ENCODE assay signal across 15 cellular contexts in genomic region chr6:36514554-36515456, GRCh38. TPM values are rescaled to one million over a fixed set of nuclear protein-coding genes. Genes with fewer than 3 reads are reported as not detected.
DNase-seq lines count a peak whose midpoint lies in the region; ATAC-seq, FAIRE-seq and TF ChIP-seq lines count a peak whose summit lies in the region.
"Had no signal": no experiment of that assay in that cellular context is flagged by ENCODE, and none has a peak within 500 bp of the region (broad histone marks: within the 10 kb centered on the region; RNA-seq: fewer than 3 reads in every experiment).

No MANE protein-coding gene starts in this region.

- no peaks in the 10 kb centered on the region for H3K27me3 Mint-ChIP-seq in T-helper 1 cell treated with Interleukin-12 subunit alpha and Interleukin-12 subunit beta and Interleukin-4 antibody, amounts not matched to agents 30 μg/mL and 1 μg/mL, for 36 hours (ENCODE audit: low read depth)
- H3K27me3 Mint-ChIP-seq in naive thymus-derived CD4-positive, alpha-beta T cell, result no peaks in the 10 kb centered on the region

- no peak for FAIRE-seq in bronchial epithelial cell (lab: Jason Lieb, UNC)

- POLR2A ChIA-PET in naive thymus-derived CD4-positive, alpha-beta T cell (lab: Charles Lee), result interaction anchor here (0.8 to 1.2 kb wide), 2 partner anchors 25 kb away, joined by 3 to 4 read pairs; no protein-coding TSS in a partner anchor

- peaks cover 7% of the 10 kb centered on the region for H3K36me3 ChIP-seq in bronchial epithelial cell (ENCODE audit: control insufficient read depth, insufficient read depth, low read length)
- H3K36me3 ChIP-seq in naive thymus-derived CD4-positive, alpha-beta T cell (ENCODE audit: control insufficient read depth in 2 of 3, insufficient read depth in 3 of 3, low read length in 3 of 3), result peaks cover 14 to 65% (median 15%) of the 10 kb centered on the region in 3 experiments

- peaks cover 8 to 21% of the 10 kb centered on the region in 2 donors for H3K4me1 ChIP-seq in naive thymus-derived CD4-positive, alpha-beta T cell (ENCODE audit: control insufficient read depth in 2 of 2, insufficient read depth in 2 of 2, low read length in 2 of 2)
- H3K4me1 ChIP-seq: lower lobe of right lung had no signal

- no peak overlapping the region for H3K27ac ChIP-seq in naive thymus-derived CD4-positive, alpha-beta T cell (ENCODE audit: low read depth, low read length)
- H3K27ac ChIP-seq: lower lobe of right lung had no signal

- no peaks in the 10 kb centered on the region for H3K9me3 Mint-ChIP-seq in T-helper 1 cell treated with Interleukin-12 subunit alpha and Interleukin-12 subunit beta and Interleukin-4 antibody, amounts not matched to agents 30 μg/mL and 1 μg/mL, for 36 hours
- H3K9me3 Mint-ChIP-seq in naive thymus-derived CD4-positive, alpha-beta T cell, result no peaks in the 10 kb centered on the region

- H3K36me3 Mint-ChIP-seq in T-helper 1 cell treated with Interleukin-12 subunit alpha and Interleukin-12 subunit beta and Interleukin-4 antibody, amounts not matched to agents 30 μg/mL and 1 μg/mL, for 36 hours (ENCODE audit: low read depth), result peaks cover 44% of the 10 kb centered on the region
- peaks cover 3 to 61% (median 36%) of the 10 kb centered on the region in 5 donors for H3K36me3 Mint-ChIP-seq in naive thymus-derived CD4-positive, alpha-beta T cell

- TF ChIP-seq CTCF in bronchial epithelial cell (IDR thresholded peaks at IDR 0.05; ENCODE audit: insufficient read depth, low read length, severe bottlenecking), result no peak

- no peaks in the 10 kb centered on the region for H3K9me3 ChIP-seq in naive thymus-derived CD4-positive, alpha-beta T cell (ENCODE audit: control insufficient read depth in 2 of 3, low read length in 3 of 3)
- H3K9me3 ChIP-seq: lower lobe of right lung had no signal

- DNase-seq in T-helper 1 cell, result no peak
- peak; percentile 69 for DNase-seq in bronchial epithelial cell (ENCODE audit: low read depth)
- no peak for DNase-seq in naive thymus-derived CD4-positive, alpha-beta T cell
- no peak for DNase-seq in HCEC 1CT
- no peak for DNase-seq in NCI-H1092 treated with DMSO at 0.1 percent for 48 hours (lab: John Stamatoyannopoulos, UW)
- DNase-seq: Caco-2; lower lobe of right lung; NCI-H1930; NCI-H748 treated with DMSO at 0.1 percent for 48 hours; SHP77; stimulated activated CD4-positive, alpha-beta T cell treated with anti-CD3 and anti-CD28 coated beads, Interleukin-12 subunit alpha, Interleukin-12 subunit beta, amount 100 ng/mL, for 4 hours; T1000 had no signal

- peak; percentile 67 for ATAC-seq in GM19452 (IDR thresholded peaks at IDR 0.05; ENCODE audit: unreplicated experiment)
- ATAC-seq in naive thymus-derived CD4-positive, alpha-beta T cell, result no peak
- no peak for ATAC-seq in HG02759 (IDR thresholded peaks at IDR 0.05; ENCODE audit: unreplicated experiment)
- ATAC-seq: lower lobe of right lung had no signal

- H3K27ac Mint-ChIP-seq in T-helper 1 cell treated with Interleukin-12 subunit alpha and Interleukin-12 subunit beta and Interleukin-4 antibody, amounts not matched to agents 30 μg/mL and 1 μg/mL, for 36 hours, result peak overlapping the region; percentile 9
- peak overlapping the region in 7 of 9 donors; percentile 2 to 73 (median 41) for H3K27ac Mint-ChIP-seq in naive thymus-derived CD4-positive, alpha-beta T cell

- H3K4me3 Mint-ChIP-seq in T-helper 1 cell treated with Interleukin-12 subunit alpha and Interleukin-12 subunit beta and Interleukin-4 antibody, amounts not matched to agents 30 μg/mL and 1 μg/mL, for 36 hours, result no peak overlapping the region
- no peak overlapping the region for H3K4me3 Mint-ChIP-seq in naive thymus-derived CD4-positive, alpha-beta T cell

- CTCF ChIA-PET in naive thymus-derived CD4-positive, alpha-beta T cell (lab: Charles Lee), result interaction anchor here (1.3 kb wide), 1 partner anchor 17 kb away, joined by 3 read pairs; no protein-coding TSS in a partner anchor

- intact Hi-C loops in naive thymus-derived CD4-positive, alpha-beta T cell (cut with micrococcal nuclease), result no loop called here

- H3K27me3 ChIP-seq in bronchial epithelial cell (ENCODE audit: control insufficient read depth, insufficient read depth, low read length), result no peaks in the 10 kb centered on the region
- no peaks in the 10 kb centered on the region for H3K27me3 ChIP-seq in naive thymus-derived CD4-positive, alpha-beta T cell (ENCODE audit: control insufficient read depth in 2 of 2, insufficient read depth in 2 of 2, low read length in 2 of 2)

- H3K4me1 Mint-ChIP-seq in T-helper 1 cell treated with Interleukin-12 subunit alpha and Interleukin-12 subunit beta and Interleukin-4 antibody, amounts not matched to agents 30 μg/mL and 1 μg/mL, for 36 hours (ENCODE audit: low read depth), result peaks cover 25% of the 10 kb centered on the region
- peaks cover 19 to 55% (median 44%) of the 10 kb centered on the region in 7 donors for H3K4me1 Mint-ChIP-seq in naive thymus-derived CD4-positive, alpha-beta T cell

- no peak overlapping the region for H3K4me3 ChIP-seq in bronchial epithelial cell (ENCODE audit: low read depth, low read length)
- no peak overlapping the region for H3K4me3 ChIP-seq in naive thymus-derived CD4-positive, alpha-beta T cell (ENCODE audit: low read length)
- H3K4me3 ChIP-seq: lower lobe of right lung had no signal

RNA-seq across cellular contexts. Expression of gene STK38, which starts 32.5 kb away (rescaled TPM):
- 13.7 and 19.6 TPM in 2 replicates for total RNA-seq in bronchial epithelial cell
- total RNA-seq in naive thymus-derived CD4-positive, alpha-beta T cell, result 100 to 1,000 TPM in 2 of 5 experiments, 10 to 100 TPM in 3; 68.5 to 193 (median 95.0) TPM
- polyA plus RNA-seq in naive thymus-derived CD4-positive, alpha-beta T cell, result 100 to 1,000 TPM in 1 of 2 donors, 10 to 100 TPM in 1; 56.6 to 123 TPM
